14 cellular contexts compared by ENCODE assay signal in the genomic region with DNA sequence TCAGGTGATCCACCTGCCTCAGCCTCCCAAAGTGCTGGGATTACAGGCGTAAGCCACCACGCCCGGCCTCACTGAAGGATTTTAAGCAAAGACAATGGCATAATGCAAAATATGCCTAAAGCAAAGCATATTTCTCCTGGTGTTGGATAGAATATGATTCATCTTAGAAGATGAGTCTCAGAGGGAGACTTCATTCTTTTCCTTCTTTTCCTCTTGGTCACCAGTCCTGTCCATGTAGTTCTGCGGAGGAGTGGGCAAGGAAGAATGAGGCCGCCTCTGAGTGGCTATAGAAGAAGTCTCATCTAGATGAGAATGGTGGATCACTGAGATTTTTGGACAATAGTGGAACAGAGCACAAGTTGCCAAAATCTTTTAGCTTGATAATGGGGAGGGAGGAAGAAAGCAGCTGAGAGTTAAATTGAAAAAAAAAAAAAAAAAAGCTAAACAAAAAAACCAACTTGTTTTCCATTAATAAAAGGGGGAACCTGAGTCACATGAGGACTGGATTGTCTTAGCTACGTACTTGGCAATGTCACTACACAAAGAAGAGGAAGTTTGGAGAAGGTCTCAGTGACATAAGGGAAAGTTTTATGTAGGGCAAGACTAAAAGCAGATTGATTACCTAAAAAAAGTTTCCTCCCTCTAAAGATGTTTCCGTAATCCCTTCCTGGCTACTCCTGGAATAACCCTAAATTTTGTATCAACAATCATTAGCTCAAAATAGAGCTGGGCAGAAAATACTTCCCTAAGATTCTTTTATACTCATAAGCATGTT. TPM values are rescaled to one million over a fixed set of nuclear protein-coding genes. Genes with fewer than 3 reads are reported as not detected.
DNase-seq lines count a peak whose midpoint lies in the region; ATAC-seq, FAIRE-seq and TF ChIP-seq lines count a peak whose summit lies in the region.
"Had no signal": no experiment of that assay in that cellular context is flagged by ENCODE, and none has a peak within 500 bp of the region (broad histone marks: within the 10 kb centered on the region; RNA-seq: fewer than 3 reads in every experiment).

No MANE protein-coding gene starts in this region.

- H3K9me3 ChIP-seq in lower lobe of right lung: no peaks in the 10 kb centered on the region
- H3K9me3 ChIP-seq: thoracic aorta had no signal

- intact Hi-C loops in activated T-helper 2 cell treated with anti-CD3 and anti-CD28 coated beads, Interferon-gamma antibody, Interleukin-2, Interleukin-4, amounts not matched to agents 10 μg/mL and 5 μg/mL and 100 μg/mL, durations not matched to agents 14 hours and 24 hours and 36 hours (cut with micrococcal nuclease): loop anchor here (10.0 kb wide), 1 partner anchor 1121 kb away; the partner anchor contains the start of gene JARID2
- intact Hi-C loops in lower lobe of right lung (cut with DNase I): no loop called here

- TF ChIP-seq POLR2A in GM12892 (IDR thresholded peaks at IDR 0.05; ENCODE audit: low read depth, low read length): no peak

- DNase-seq in Ammon's horn (ENCODE audit: low spot score) (peak; percentile 53), lower lobe of right lung (no peak), LoVo (ENCODE audit: low spot score) (no peak), substantia nigra (lab: John Stamatoyannopoulos, UW) (no peak), GM12892 (ENCODE audit: insufficient read length) (no peak)
- no peak for DNase-seq in activated T-helper 2 cell treated with anti-CD3 and anti-CD28 coated beads, Interferon-gamma antibody, Interleukin-2, Interleukin-4, amounts not matched to agents 10 μg/mL and 5 μg/mL and 100 μg/mL, durations not matched to agents 14 hours and 24 hours and 36 hours (ENCODE audit: low spot score)
- DNase-seq: left colon, NCI-H2029, PC-9 had no signal

- no peaks in the 10 kb centered on the region for H3K27me3 Mint-ChIP-seq in IgD-negative memory B cell
- H3K27me3 Mint-ChIP-seq in activated T-helper 2 cell treated with anti-CD3 and anti-CD28 coated beads, Interferon-gamma antibody, Interleukin-2, Interleukin-4, amounts not matched to agents 10 μg/mL and 5 μg/mL and 100 μg/mL, durations not matched to agents 14 hours and 24 hours and 36 hours (ENCODE audit: low read depth): no peaks in the 10 kb centered on the region

- H3K4me1 ChIP-seq in lower lobe of right lung: peaks cover 39% of the 10 kb centered on the region

- H3K4me3 ChIP-seq in lower lobe of right lung: no peak overlapping the region
- H3K4me3 ChIP-seq: PC-9, thoracic aorta had no signal

- peak overlapping the region; percentile 58 for H3K27ac ChIP-seq in lower lobe of right lung
- H3K27ac ChIP-seq in substantia nigra (ENCODE audit: low read depth, low read length, poor library complexity, severe bottlenecking): no peak overlapping the region
- H3K27ac ChIP-seq: C4-2B, PC-9, thoracic aorta had no signal

- FAIRE-seq in GM12892 (lab: Jason Lieb, UNC): no peak
- FAIRE-seq: H1 had no signal

- peaks cover 13% of the 10 kb centered on the region for H3K36me3 Mint-ChIP-seq in IgD-negative memory B cell
- peaks cover 83% of the 10 kb centered on the region for H3K36me3 Mint-ChIP-seq in activated T-helper 2 cell treated with anti-CD3 and anti-CD28 coated beads, Interferon-gamma antibody, Interleukin-2, Interleukin-4, amounts not matched to agents 10 μg/mL and 5 μg/mL and 100 μg/mL, durations not matched to agents 14 hours and 24 hours and 36 hours (ENCODE audit: low read depth)

- ATAC-seq in lower lobe of right lung (peak; percentile 61 to 62), HG02763 (IDR thresholded peaks at IDR 0.05; ENCODE audit: unreplicated experiment) (no peak)
- ATAC-seq: left colon had no signal

- peaks cover 58 to 72% (median 62%) of the 10 kb centered on the region in 3 donors for H3K4me1 Mint-ChIP-seq in IgD-negative memory B cell
- peaks cover 74% of the 10 kb centered on the region for H3K4me1 Mint-ChIP-seq in activated T-helper 2 cell treated with anti-CD3 and anti-CD28 coated beads, Interferon-gamma antibody, Interleukin-2, Interleukin-4, amounts not matched to agents 10 μg/mL and 5 μg/mL and 100 μg/mL, durations not matched to agents 14 hours and 24 hours and 36 hours (ENCODE audit: low read depth)

- H3K27ac Mint-ChIP-seq in IgD-negative memory B cell: peak overlapping the region; percentile 87 to 98 (median 93)
- H3K27ac Mint-ChIP-seq in activated T-helper 2 cell treated with anti-CD3 and anti-CD28 coated beads, Interferon-gamma antibody, Interleukin-2, Interleukin-4, amounts not matched to agents 10 μg/mL and 5 μg/mL and 100 μg/mL, durations not matched to agents 14 hours and 24 hours and 36 hours: peak overlapping the region; percentile 6

- H3K36me3 ChIP-seq in lower lobe of right lung: peaks cover 9% of the 10 kb centered on the region
- H3K36me3 ChIP-seq: thoracic aorta had no signal

- no peaks in the 10 kb centered on the region for H3K27me3 ChIP-seq in lower lobe of right lung (ENCODE audit: low read depth)

- no peaks in the 10 kb centered on the region for H3K9me3 Mint-ChIP-seq in IgD-negative memory B cell
- no peaks in the 10 kb centered on the region for H3K9me3 Mint-ChIP-seq in activated T-helper 2 cell treated with anti-CD3 and anti-CD28 coated beads, Interferon-gamma antibody, Interleukin-2, Interleukin-4, amounts not matched to agents 10 μg/mL and 5 μg/mL and 100 μg/mL, durations not matched to agents 14 hours and 24 hours and 36 hours

- H3K4me3 Mint-ChIP-seq in IgD-negative memory B cell: peak overlapping the region; percentile 22 to 93 (median 84)
- H3K4me3 Mint-ChIP-seq in activated T-helper 2 cell treated with anti-CD3 and anti-CD28 coated beads, Interferon-gamma antibody, Interleukin-2, Interleukin-4, amounts not matched to agents 10 μg/mL and 5 μg/mL and 100 μg/mL, durations not matched to agents 14 hours and 24 hours and 36 hours (ENCODE audit: low read depth): peak overlapping the region; percentile 53

- TF ChIP-seq CTCF in lower lobe of right lung (IDR thresholded peaks at IDR 0.05): no peak

RNA-seq across cellular contexts. Expression of gene CD83, which starts 5.9 kb away (rescaled TPM):
- 43.8 TPM for polyA plus RNA-seq in IgD-negative memory B cell
- 145 and 150 TPM in 2 replicates for total RNA-seq in activated T-helper 2 cell treated with anti-CD3 and anti-CD28 coated beads, Interferon-gamma antibody, Interleukin-2, Interleukin-4, amounts not matched to agents 10 μg/mL and 5 μg/mL and 100 μg/mL, durations not matched to agents 14 hours and 24 hours and 36 hours
- total RNA-seq in lower lobe of right lung: 25.0 TPM
- polyA plus RNA-seq in GM12892 (2012; ENCODE audit: missing spikeins): 54.7 TPM
